9 cellular contexts compared by ENCODE assay signal in the genomic region with DNA sequence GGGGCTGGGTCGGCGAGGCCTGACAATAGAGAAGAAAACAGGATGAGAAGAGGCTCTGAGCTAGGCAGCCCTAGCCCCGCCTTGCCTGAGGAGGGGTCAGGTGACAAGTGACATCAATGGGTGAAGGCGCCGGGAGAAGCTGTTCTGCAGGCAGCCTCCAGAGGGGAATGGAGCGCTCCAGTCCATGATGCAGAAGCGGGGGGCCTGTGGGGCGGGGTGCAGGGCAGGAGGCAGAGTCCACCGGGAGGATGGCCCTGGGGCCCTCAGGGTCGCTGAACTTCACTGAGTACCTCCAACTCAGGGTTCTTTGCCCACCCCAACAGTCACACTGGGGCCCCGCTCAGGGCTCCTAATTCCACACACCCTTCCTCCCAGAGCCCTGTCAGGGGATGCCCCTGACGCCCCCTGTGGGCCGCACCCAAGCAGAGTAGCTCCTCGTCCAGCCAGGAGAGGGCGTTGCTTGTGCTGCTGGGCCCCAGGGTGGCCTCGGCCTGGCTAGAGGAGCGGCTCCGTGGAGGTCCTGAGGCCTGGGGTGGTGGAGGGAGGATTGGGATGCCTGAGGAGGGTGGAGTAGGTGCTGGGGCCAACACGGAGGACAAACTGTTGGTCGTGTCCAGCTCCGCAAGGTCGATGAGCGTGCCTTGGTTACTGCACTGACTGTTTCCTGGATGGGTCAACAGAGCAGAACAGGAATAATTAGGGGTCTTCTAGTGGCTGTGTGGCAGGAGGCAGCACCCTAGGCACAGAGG. TPM values are rescaled to one million over a fixed set of nuclear protein-coding genes. Genes with fewer than 3 reads are reported as not detected.
DNase-seq lines count a peak whose midpoint lies in the region; ATAC-seq and TF ChIP-seq lines count a peak whose summit lies in the region.
"Had no signal": no experiment of that assay in that cellular context is flagged by ENCODE, and none has a peak within 500 bp of the region (broad histone marks: within the 10 kb centered on the region; RNA-seq: fewer than 3 reads in every experiment).

No MANE protein-coding gene starts in this region.

- ATAC-seq in activated naive CD8-positive, alpha-beta T cell treated with anti-CD3 and anti-CD28 coated beads, Interleukin-2, amount 10 ng/mL, durations not matched to agents 7 days and 5 days (ENCODE audit: low read depth) = peak; percentile 32
- ATAC-seq in GM18519 (IDR thresholded peaks at IDR 0.05; ENCODE audit: low FRiP score, unreplicated experiment) = no peak

- peaks cover 20% of the 10 kb centered on the region for H3K4me1 Mint-ChIP-seq in activated naive CD8-positive, alpha-beta T cell treated with anti-CD3 and anti-CD28 coated beads, Interleukin-2, amount 10 ng/mL, durations not matched to agents 7 days and 5 days

- no peaks in the 10 kb centered on the region for H3K4me1 ChIP-seq in PC-9 (replicated peaks; ENCODE audit: insufficient read depth)

- no peaks in the 10 kb centered on the region for H3K9me3 ChIP-seq in PC-9 (ENCODE audit: insufficient read depth, low read depth)

- H3K4me2 ChIP-seq in PC-9 = no peak overlapping the region

- no peaks in the 10 kb centered on the region for H3K9me2 ChIP-seq in PC-9 (ENCODE audit: insufficient read depth)

- H3K9me3 Mint-ChIP-seq in activated naive CD8-positive, alpha-beta T cell treated with anti-CD3 and anti-CD28 coated beads, Interleukin-2, amount 10 ng/mL, durations not matched to agents 7 days and 5 days = no peaks in the 10 kb centered on the region
- H3K9me3 Mint-ChIP-seq: natural killer cell treated with Interleukin-12 subunit alpha and Interleukin-12 subunit beta and Interleukin-15 and Interleukin-18, amount 100 ng/mL, for 72 hours had no signal

- H3F3A ChIP-seq in PC-9 (ENCODE audit: insufficient read depth, low read depth) = peaks cover 25% of the 10 kb centered on the region; the same call in 1 of the 2 replicates

- POLR2A ChIA-PET in HEK293T (lab: Yijun Ruan, JAX) = interaction anchor here (0.8 to 2.8 kb wide), 7 partner anchors 9 to 171 kb away, joined by 3 to 14 read pairs (median 4); a partner anchor contains a TSS
- POLR2A ChIA-PET in PC-9 (lab: Charles Lee; ENCODE audit: unreplicated experiment) = interaction anchor here (0.6 kb wide), 1 partner anchor 180 kb away, joined by 8 read pairs; no protein-coding TSS in a partner anchor
- POLR2A ChIA-PET in activated naive CD8-positive, alpha-beta T cell treated with anti-CD3 and anti-CD28 coated beads, Interleukin-2, amount 10 ng/mL, durations not matched to agents 7 days and 5 days (lab: Charles Lee) = interaction anchor here (1.6 to 2.5 kb wide), 3 partner anchors 9 to 31 kb away, joined by 7 to 11 read pairs (median 9); a partner anchor contains a TSS

- peak; percentile 82 for DNase-seq in HEK293T (ENCODE audit: extremely low spot score)
- peak in 1 of 2 experiments; percentile 37 for DNase-seq in PC-9
- DNase-seq in activated naive CD8-positive, alpha-beta T cell treated with anti-CD3 and anti-CD28 coated beads, Interleukin-2, amount 10 ng/mL, durations not matched to agents 7 days and 5 days = peak; percentile 51
- DNase-seq in islet precursor cell = peak; percentile 90
- peak; percentile 8 for DNase-seq in stimulated activated naive CD4-positive, alpha-beta T cell treated with Interleukin-2 at 50 U/mL for 16 hours (lab: John Stamatoyannopoulos, UW)
- no peak for DNase-seq in globus pallidus (ENCODE audit: low spot score)

- H3K36me3 ChIP-seq in PC-9 (ENCODE audit: low read depth) = 0 out of 2 replicates have a peak, but pooled peaks cover 4% of the 10 kb centered on the region

- H3K79me2 ChIP-seq in PC-9 (ENCODE audit: low read depth) = no peaks in the 10 kb centered on the region

- H3K36me3 Mint-ChIP-seq in activated naive CD8-positive, alpha-beta T cell treated with anti-CD3 and anti-CD28 coated beads, Interleukin-2, amount 10 ng/mL, durations not matched to agents 7 days and 5 days = peaks cover 24% of the 10 kb centered on the region

- H3K27me3 ChIP-seq in PC-9 (ENCODE audit: insufficient read depth, low read depth) = no peaks in the 10 kb centered on the region

- H4K20me1 ChIP-seq in PC-9 (ENCODE audit: insufficient read depth) = 0 out of 2 replicates have a peak, but pooled peaks cover 3% of the 10 kb centered on the region

- peak overlapping the region; percentile 61 for H3K27ac Mint-ChIP-seq in activated naive CD8-positive, alpha-beta T cell treated with anti-CD3 and anti-CD28 coated beads, Interleukin-2, amount 10 ng/mL, durations not matched to agents 7 days and 5 days

- H3K4me3 ChIP-seq in PC-9 = no peak overlapping the region

- TF ChIP-seq CTCF in C4-2B (conservative IDR thresholded peaks at IDR 0.05) (peak; percentile 70), PC-9 (conservative IDR thresholded peaks at IDR 0.05) (peak; percentile 62; the same call in 1 of the 2 replicates)

- no peaks in the 10 kb centered on the region for H3K27me3 Mint-ChIP-seq in activated naive CD8-positive, alpha-beta T cell treated with anti-CD3 and anti-CD28 coated beads, Interleukin-2, amount 10 ng/mL, durations not matched to agents 7 days and 5 days
- H3K27me3 Mint-ChIP-seq: natural killer cell treated with Interleukin-12 subunit alpha and Interleukin-12 subunit beta and Interleukin-15 and Interleukin-18, amount 100 ng/mL, for 72 hours had no signal

- H2AFZ ChIP-seq in PC-9 = no peak overlapping the region

- no peak overlapping the region for H3K27ac ChIP-seq in C4-2B
- no peak overlapping the region for H3K27ac ChIP-seq in PC-9

- no TSS peak for BruUV-seq in PC-9 (replicated peaks; lab: Mats Ljungman, UMichigan)

- intact Hi-C loops in PC-9 (cut with micrococcal nuclease; ENCODE audit: unreplicated experiment) = no loop called here

- H3K4me3 Mint-ChIP-seq in activated naive CD8-positive, alpha-beta T cell treated with anti-CD3 and anti-CD28 coated beads, Interleukin-2, amount 10 ng/mL, durations not matched to agents 7 days and 5 days = no peak overlapping the region
- H3K4me3 Mint-ChIP-seq: natural killer cell treated with Interleukin-12 subunit alpha and Interleukin-12 subunit beta and Interleukin-15 and Interleukin-18, amount 100 ng/mL, for 72 hours had no signal

- CTCF ChIA-PET in HEK293T (lab: Yijun Ruan, JAX) = interaction anchor here (0.6 to 3.0 kb wide), 22 partner anchors 9 to 788 kb away, joined by 3 to 24 read pairs (median 4); a partner anchor contains a TSS
- CTCF ChIA-PET in PC-9 (lab: Charles Lee) = interaction anchor here (0.6 kb wide), 2 partner anchors 42 to 232 kb away, joined by 6 to 8 read pairs; no protein-coding TSS in a partner anchor

TF ChIP-seq in HEK293T, 16 proteins besides CTCF, POLR2A, EP300 and RAD21:
- peak; percentile 26; the same call in 1 of the 2 replicates for TF ChIP-seq ARNT (IDR thresholded peaks at IDR 0.05)
- TF ChIP-seq LEF1 (IDR thresholded peaks at IDR 0.05; ENCODE audit: borderline replicate concordance) = no peak

RNA-seq across cellular contexts. Expression of a gene that starts 20.8 kb away (rescaled TPM):
- total RNA-seq in PC-9 (2021) = 34.8 and 37.5 TPM in 2 replicates
- 10 to 100 TPM; 92.9 to 95.2 TPM for total RNA-seq in activated naive CD8-positive, alpha-beta T cell treated with anti-CD3 and anti-CD28 coated beads, Interleukin-2, amount 10 ng/mL, durations not matched to agents 7 days and 5 days

RNA-seq across cellular contexts. Expression of a gene that starts 21.1 kb away (rescaled TPM):
- 50.1 and 51.3 TPM in 2 replicates for total RNA-seq in PC-9 (2021)
- 10 to 100 TPM; 34.0 to 36.1 TPM for total RNA-seq in activated naive CD8-positive, alpha-beta T cell treated with anti-CD3 and anti-CD28 coated beads, Interleukin-2, amount 10 ng/mL, durations not matched to agents 7 days and 5 days

RNA-seq across cellular contexts. Expression of a gene that starts 30.5 kb away (rescaled TPM):
- total RNA-seq in PC-9 (2021) = 23.4 and 35.4 TPM in 2 replicates
- 10 to 100 TPM; 44.4 to 44.8 TPM for total RNA-seq in activated naive CD8-positive, alpha-beta T cell treated with anti-CD3 and anti-CD28 coated beads, Interleukin-2, amount 10 ng/mL, durations not matched to agents 7 days and 5 days

RNA-seq across cellular contexts. Expression of a gene that starts 35.1 kb away (rescaled TPM):
- 64.2 and 73.1 TPM in 2 replicates for total RNA-seq in PC-9 (2021)
- total RNA-seq in activated naive CD8-positive, alpha-beta T cell treated with anti-CD3 and anti-CD28 coated beads, Interleukin-2, amount 10 ng/mL, durations not matched to agents 7 days and 5 days = 100 to 1,000 TPM; 154 to 167 TPM

RNA-seq across cellular contexts. Expression of a gene that starts 48.7 kb away (rescaled TPM):
- 18.7 and 19.4 TPM in 2 replicates for total RNA-seq in PC-9 (2021)
- total RNA-seq in activated naive CD8-positive, alpha-beta T cell treated with anti-CD3 and anti-CD28 coated beads, Interleukin-2, amount 10 ng/mL, durations not matched to agents 7 days and 5 days = 10 to 100 TPM; 26.7 to 27.9 TPM
